In the genomic region with DNA sequence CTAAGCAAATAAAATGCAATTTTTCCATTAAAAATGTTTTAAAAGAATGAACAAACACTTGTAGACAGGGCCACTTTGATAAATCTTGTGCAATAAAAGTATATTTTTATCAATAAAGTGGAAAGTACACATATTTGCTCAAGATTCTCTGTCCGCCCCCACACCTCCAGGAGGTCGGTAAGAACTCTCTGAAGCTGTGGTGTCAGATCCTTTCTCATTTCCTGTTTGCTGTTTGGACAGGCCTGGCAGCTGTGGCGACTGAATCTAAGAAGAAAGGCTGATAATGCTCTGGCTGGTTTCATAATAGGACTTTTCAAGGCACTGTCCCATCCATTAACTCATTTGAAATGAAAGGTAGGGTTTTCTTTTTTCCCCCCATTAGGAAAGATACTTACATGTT, we compare ENCODE assay signal across 9 cellular contexts. TPM values are rescaled to one million over a fixed set of nuclear protein-coding genes. Genes with fewer than 3 reads are reported as not detected.
DNase-seq lines count a peak whose midpoint lies in the region; ATAC-seq and TF ChIP-seq lines count a peak whose summit lies in the region.
"Had no signal": no experiment of that assay in that cellular context is flagged by ENCODE, and none has a peak within 500 bp of the region (broad histone marks: within the 10 kb centered on the region; RNA-seq: fewer than 3 reads in every experiment).

No MANE protein-coding gene starts in this region.

- no peak for TF ChIP-seq CTCF in type B pancreatic cell (conservative IDR thresholded peaks at IDR 0.05)

- peak overlapping the region; percentile 46 for H3K27ac Mint-ChIP-seq in type B pancreatic cell

- H3K4me3 Mint-ChIP-seq in type B pancreatic cell = no peak overlapping the region

- H3K9me3 Mint-ChIP-seq in type B pancreatic cell = no peaks in the 10 kb centered on the region

- peaks cover 40% of the 10 kb centered on the region for H3K4me1 Mint-ChIP-seq in type B pancreatic cell (ENCODE audit: unreplicated experiment)

- H3K27me3 Mint-ChIP-seq in type B pancreatic cell = no peaks in the 10 kb centered on the region

- DNase-seq in COLO829 (ENCODE audit: low spot score) = peak; percentile 73
- peak; percentile 77 for DNase-seq in NCI-H748 treated with DMSO at 0.1 percent for 48 hours (lab: John Stamatoyannopoulos, UW)
- no peak for DNase-seq in epithelial cell of prostate (ENCODE audit: low read depth, low spot score)
- no peak for DNase-seq in type B pancreatic cell (ENCODE audit: extremely low spot score, unreplicated experiment)
- DNase-seq in inferior parietal cortex (ENCODE audit: extremely low spot score) = no peak
- no peak for DNase-seq in cortex of kidney (lab: John Stamatoyannopoulos, UW)

- peak overlapping the region; percentile 17 for H3K27ac ChIP-seq in epithelial cell of prostate
- H3K27ac ChIP-seq: cardiac muscle cell had no signal

- H3K36me3 Mint-ChIP-seq in type B pancreatic cell = no peaks in the 10 kb centered on the region

- ATAC-seq in GM19455 (IDR thresholded peaks at IDR 0.05; ENCODE audit: unreplicated experiment) (peak; percentile 98), HG03432 (IDR thresholded peaks at IDR 0.05; ENCODE audit: unreplicated experiment) (peak; percentile 100)

RNA-seq across cellular contexts. Expression of gene ASB4, which starts 15.3 kb away (rescaled TPM):
- total RNA-seq in type B pancreatic cell (ENCODE audit: low replicate concordance) = 0.07 and 0.31 TPM in 2 replicates
- total RNA-seq: cardiac muscle cell had no signal

RNA-seq across cellular contexts. Expression of gene PON2, which starts 35.6 kb away (rescaled TPM):
- total RNA-seq in type B pancreatic cell (ENCODE audit: low replicate concordance) = 45.4 and 79.2 TPM in 2 replicates

Comparison
In these comparisons a context has a peak if more than half of its experiments do, and no peak if none do; other contexts are left out.
1. DNase-seq: peak in COLO829 (single experiment) and NCI-H748 treated with DMSO at 0.1 percent for 48 hours (single experiment); none in epithelial cell of prostate (single experiment), type B pancreatic cell (single experiment), inferior parietal cortex (single experiment) and cortex of kidney (single experiment).